Comparison of ENCODE assay signal across 24 cellular contexts in the genomic region with DNA sequence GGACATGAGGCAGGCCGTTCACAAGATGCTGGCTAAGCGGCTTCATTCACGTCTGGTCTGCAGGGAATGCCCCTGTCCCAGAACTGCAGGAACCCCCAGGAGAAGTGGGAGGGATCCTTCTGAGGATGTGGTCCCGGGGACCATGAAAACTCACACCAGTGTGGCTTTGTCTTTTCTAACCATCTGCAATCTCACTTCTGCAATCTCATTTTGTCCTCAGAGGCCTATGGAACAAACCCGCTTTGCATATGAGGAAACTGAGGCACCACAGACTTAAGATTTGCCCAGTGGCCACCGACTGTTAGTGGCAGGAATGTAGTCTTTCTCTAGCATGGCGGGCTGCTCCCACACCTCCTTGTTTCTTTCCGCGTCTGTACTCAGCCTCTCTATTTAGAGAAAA. TPM values are rescaled to one million over a fixed set of nuclear protein-coding genes. Genes with fewer than 3 reads are reported as not detected.
"Had no signal": no experiment of that assay in that cellular context is flagged by ENCODE, and none has a peak within 500 bp of the region (broad histone marks: within the 10 kb centered on the region; RNA-seq: fewer than 3 reads in every experiment).

No MANE protein-coding gene starts in this region.

- H3K27ac Mint-ChIP-seq: naive thymus-derived CD8-positive, alpha-beta T cell; stimulated activated naive B cell treated with anti-CD40 and anti-IgM and Interleukin-4, amounts not matched to agents 10 μg/mL and 1 μg/mL and 100 μg/mL, for 72 hours had no signal

- H3K36me3 Mint-ChIP-seq: naive thymus-derived CD8-positive, alpha-beta T cell; stimulated activated naive B cell treated with anti-CD40 and anti-IgM and Interleukin-4, amounts not matched to agents 10 μg/mL and 1 μg/mL and 100 μg/mL, for 72 hours had no signal

- H3K4me1 ChIP-seq: heart left ventricle, right atrium auricular region, sigmoid colon, stomach, transverse colon had no signal

- H3K36me3 ChIP-seq: heart left ventricle, right atrium auricular region, sigmoid colon, stomach, thoracic aorta, transverse colon had no signal

- H3K9me3 ChIP-seq: mucosa of descending colon, right atrium auricular region, sigmoid colon, stomach, thoracic aorta, transverse colon had no signal

- H3K9me3 Mint-ChIP-seq: naive thymus-derived CD8-positive, alpha-beta T cell; neural crest cell; stimulated activated naive B cell treated with anti-CD40 and anti-IgM and Interleukin-4, amounts not matched to agents 10 μg/mL and 1 μg/mL and 100 μg/mL, for 72 hours had no signal

- ATAC-seq: esophagus mucosa; heart left ventricle; mucosa of descending colon; naive thymus-derived CD8-positive, alpha-beta T cell; stimulated activated naive B cell treated with anti-CD40 and anti-IgM and Interleukin-4, amounts not matched to agents 10 μg/mL and 1 μg/mL and 100 μg/mL, for 72 hours had no signal

- H3K4me3 ChIP-seq: heart left ventricle, mucosa of descending colon, right atrium auricular region, sigmoid colon, skin epidermis, stomach, thoracic aorta, transverse colon had no signal

- H3K4me1 Mint-ChIP-seq: naive thymus-derived CD8-positive, alpha-beta T cell; stimulated activated naive B cell treated with anti-CD40 and anti-IgM and Interleukin-4, amounts not matched to agents 10 μg/mL and 1 μg/mL and 100 μg/mL, for 72 hours had no signal

- H3K4me3 Mint-ChIP-seq: naive thymus-derived CD8-positive, alpha-beta T cell; neural crest cell; stimulated activated naive B cell treated with anti-CD40 and anti-IgM and Interleukin-4, amounts not matched to agents 10 μg/mL and 1 μg/mL and 100 μg/mL, for 72 hours had no signal

- DNase-seq: effector memory CD4-positive, alpha-beta T cell; heart left ventricle; hippocampal formation; mammary epithelial cell; mucosa of descending colon; naive thymus-derived CD8-positive, alpha-beta T cell; sigmoid colon; stimulated activated CD4-positive, alpha-beta T cell treated with anti-CD3 and anti-CD28 coated beads, Interleukin-2, amount 100 ng/mL, for 24 hours; stimulated activated CD4-positive, alpha-beta T cell treated with anti-CD3 and anti-CD28 coated beads, Interleukin-4, amount 100 ng/mL, for 4 hours; stimulated activated naive B cell treated with anti-CD40 and anti-IgM and Interleukin-4, amounts not matched to agents 10 μg/mL and 1 μg/mL and 100 μg/mL, for 72 hours; stomach; substantia nigra; transverse colon had no signal

- H3K27ac ChIP-seq: heart left ventricle, right atrium auricular region, sigmoid colon, stomach, thoracic aorta had no signal

- H3K27me3 ChIP-seq: right atrium auricular region had no signal

RNA-seq across cellular contexts. Expression of a gene that starts 6.9 kb away (rescaled TPM):
- total RNA-seq: glomerular endothelial cell; kidney epithelial cell; naive thymus-derived CD8-positive, alpha-beta T cell; neural crest cell had no signal
- polyA plus RNA-seq: fibroblast of lung; naive thymus-derived CD8-positive, alpha-beta T cell had no signal

RNA-seq across cellular contexts. Expression of a gene that starts 36.1 kb away (rescaled TPM):
- total RNA-seq: esophagus mucosa; fibroblast of lung; glomerular endothelial cell; heart left ventricle; lower leg skin; mammary epithelial cell; mucosa of descending colon; naive thymus-derived CD8-positive, alpha-beta T cell; osteocyte; right atrium auricular region; sigmoid colon; stomach; thoracic aorta; transverse colon; urinary bladder had no signal
- polyA plus RNA-seq: fibroblast of lung; heart left ventricle; mammary epithelial cell; naive thymus-derived CD8-positive, alpha-beta T cell; sigmoid colon; stomach; urinary bladder had no signal
